Comparison of ENCODE assay signal across 12 cellular contexts in the genomic region with DNA sequence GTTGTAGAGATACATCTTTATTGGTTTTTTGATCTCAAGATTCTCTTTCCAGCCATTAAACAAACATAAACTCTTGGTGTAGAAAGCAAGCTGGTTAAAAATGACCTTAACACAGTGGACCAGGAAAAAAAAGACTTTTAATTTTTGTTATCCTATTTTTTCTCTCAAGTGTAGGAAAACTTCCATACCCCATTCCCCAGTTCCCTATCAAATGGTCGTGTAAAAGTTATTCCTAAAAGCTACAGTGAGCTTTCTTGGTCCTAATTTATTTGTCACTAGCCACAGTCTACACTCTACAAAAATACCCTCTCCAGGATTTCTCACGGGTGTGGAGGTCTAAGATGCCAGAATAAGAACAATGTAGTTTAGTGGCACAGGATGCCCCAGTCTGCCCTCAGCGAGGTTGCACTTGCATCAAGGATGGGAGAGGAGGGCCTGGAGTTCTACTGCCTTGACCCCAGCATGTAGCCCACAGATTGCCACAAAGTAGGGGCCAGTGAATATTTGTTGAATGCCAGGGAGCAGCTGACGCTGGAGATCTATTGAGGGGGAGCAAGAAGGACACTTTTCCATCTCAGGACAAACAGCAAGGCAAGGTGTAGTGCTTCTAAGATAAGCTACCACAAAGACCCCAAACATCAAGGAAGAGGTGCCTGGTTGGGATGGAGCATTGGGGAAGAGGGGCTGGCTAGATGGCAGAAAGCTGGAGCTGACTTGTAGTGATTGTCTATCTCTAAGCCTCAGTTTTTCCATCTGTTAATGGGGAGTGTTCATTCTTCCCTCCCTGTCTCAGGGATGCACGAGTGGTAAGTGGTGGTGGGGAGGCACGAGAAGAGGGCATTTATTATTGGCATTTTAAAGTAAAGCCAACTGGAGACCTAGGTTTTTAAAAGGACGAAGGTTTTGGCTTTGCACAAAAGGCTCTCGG. TPM values are rescaled to one million over a fixed set of nuclear protein-coding genes. Genes with fewer than 3 reads are reported as not detected.
DNase-seq lines count a peak whose midpoint lies in the region; ATAC-seq and TF ChIP-seq lines count a peak whose summit lies in the region.
"Had no signal": no experiment of that assay in that cellular context is flagged by ENCODE, and none has a peak within 500 bp of the region (broad histone marks: within the 10 kb centered on the region; RNA-seq: fewer than 3 reads in every experiment).

No MANE protein-coding gene starts in this region.

- no peak for TF ChIP-seq CTCF in liver (IDR thresholded peaks at IDR 0.05; ENCODE audit: low read depth, low read length, missing input control)
- TF ChIP-seq CTCF in stomach (IDR thresholded peaks at IDR 0.05), result no peak

- H3K9me3 Mint-ChIP-seq in activated naive CD4-positive, alpha-beta T cell treated with anti-CD3 and anti-CD28 coated beads, Interleukin-2, amount 10 ng/mL, durations not matched to agents 7 days and 5 days, result no peaks in the 10 kb centered on the region
- no peaks in the 10 kb centered on the region for H3K9me3 Mint-ChIP-seq in activated T-helper 2 cell treated with anti-CD3 and anti-CD28 coated beads, Interferon-gamma antibody, Interleukin-2, Interleukin-4, amounts not matched to agents 10 μg/mL and 5 μg/mL and 100 μg/mL, durations not matched to agents 14 hours and 24 hours and 36 hours

- H3K9me3 ChIP-seq in liver (ENCODE audit: control insufficient read depth in 4 of 4, low read length in 3 of 4) (no peaks in the 10 kb centered on the region), stomach (no peaks in the 10 kb centered on the region)
- H3K9me3 ChIP-seq: ovary had no signal

- H3K36me3 ChIP-seq in liver (ENCODE audit: control insufficient read depth in 4 of 4, insufficient read depth in 3 of 4, low read depth in 1 of 4, low read length in 3 of 4) (peaks cover 0 to 5% (median 1%) of the 10 kb centered on the region in 4 donors), stomach (no peaks in the 10 kb centered on the region)
- H3K36me3 ChIP-seq: ovary had no signal

- CTCF ChIA-PET in activated naive CD4-positive, alpha-beta T cell treated with anti-CD3 and anti-CD28 coated beads, Interleukin-2, amount 10 ng/mL, durations not matched to agents 7 days and 5 days (lab: Charles Lee), result interaction anchor here (1.3 to 2.1 kb wide), 3 partner anchors 74 to 84 kb away, joined by 3 to 6 read pairs (median 4); no protein-coding TSS in a partner anchor

- ATAC-seq in HG02763 (IDR thresholded peaks at IDR 0.05; ENCODE audit: unreplicated experiment) (no peak), sciatic nerve (no peak)

- intact Hi-C loops in activated T-helper 2 cell treated with anti-CD3 and anti-CD28 coated beads, Interferon-gamma antibody, Interleukin-2, Interleukin-4, amounts not matched to agents 10 μg/mL and 5 μg/mL and 100 μg/mL, durations not matched to agents 14 hours and 24 hours and 36 hours (cut with micrococcal nuclease), result loop anchor here (5.0 kb wide), 2 partner anchors 53 to 57 kb away; a partner anchor contains a TSS
- intact Hi-C loops in stomach (cut with DNase I; ENCODE audit: low total_unique reads), result loop anchor here (5.0 kb wide), 1 partner anchor 83 kb away; no protein-coding TSS in a partner anchor
- intact Hi-C loops in sciatic nerve (cut with DNase I), result loop anchor here (5.0 kb wide), 1 partner anchor 83 kb away; no protein-coding TSS in a partner anchor

- DNase-seq in activated naive CD4-positive, alpha-beta T cell treated with anti-CD3 and anti-CD28 coated beads, Interleukin-2, amount 10 ng/mL, durations not matched to agents 7 days and 5 days, result no peak
- no peak for DNase-seq in activated naive CD4-positive, alpha-beta T cell treated with anti-CD3 and anti-CD28 coated beads, Interleukin-2, amount 50 U/mL, for 16 hours
- no peak for DNase-seq in activated T-helper 2 cell treated with anti-CD3 and anti-CD28 coated beads, Interferon-gamma antibody, Interleukin-2, Interleukin-4, amounts not matched to agents 10 μg/mL and 5 μg/mL and 100 μg/mL, durations not matched to agents 14 hours and 24 hours and 36 hours (ENCODE audit: low spot score)
- DNase-seq in stomach (no peak), sciatic nerve (ENCODE audit: low spot score) (no peak), cerebellar cortex (ENCODE audit: low spot score) (no peak)
- DNase-seq: activated T-cell treated with anti-CD3 and anti-CD28 coated beads for 4 hours, AML-193, cortex of kidney had no signal

- H3K4me1 ChIP-seq in liver (ENCODE audit: control insufficient read depth in 4 of 4, insufficient read depth in 4 of 4, low read length in 3 of 4), result peaks cover 5 to 32% (median 21%) of the 10 kb centered on the region in 4 donors
- H3K4me1 ChIP-seq in stomach, result peaks cover 10 to 53% (median 38%) of the 10 kb centered on the region in 4 donors

- H3K27ac ChIP-seq in liver (ENCODE audit: low read depth in 1 of 2, low read length in 2 of 2) (peak overlapping the region; percentile 86 to 90), stomach (no peak overlapping the region)
- H3K27ac ChIP-seq: ovary had no signal

- H3K36me3 Mint-ChIP-seq in activated naive CD4-positive, alpha-beta T cell treated with anti-CD3 and anti-CD28 coated beads, Interleukin-2, amount 10 ng/mL, durations not matched to agents 7 days and 5 days, result no peaks in the 10 kb centered on the region
- H3K36me3 Mint-ChIP-seq in activated T-helper 2 cell treated with anti-CD3 and anti-CD28 coated beads, Interferon-gamma antibody, Interleukin-2, Interleukin-4, amounts not matched to agents 10 μg/mL and 5 μg/mL and 100 μg/mL, durations not matched to agents 14 hours and 24 hours and 36 hours (ENCODE audit: low read depth), result no peaks in the 10 kb centered on the region

- peak overlapping the region; percentile 69 to 80 for H3K9ac ChIP-seq in liver (ENCODE audit: low read depth in 1 of 2, low read length in 2 of 2)

- 49% methylated on average over 8 of the region's 8 CpGs for WGBS in liver
- WGBS in stomach, 5 donors, result 36 to 56% (median 46%) methylated on average over 8 of the region's 8 CpGs

- no peaks in the 10 kb centered on the region for H3K27me3 ChIP-seq in liver (ENCODE audit: control insufficient read depth in 4 of 4, insufficient read depth in 4 of 4, low read length in 3 of 4)
- peaks cover 0 to 62% (median 27%) of the 10 kb centered on the region in 3 donors for H3K27me3 ChIP-seq in stomach
- H3K27me3 ChIP-seq: ovary had no signal

- no peak for TF ChIP-seq POLR2A in stomach (IDR thresholded peaks at IDR 0.05)

- peaks cover 6% of the 10 kb centered on the region for H3K4me1 Mint-ChIP-seq in activated naive CD4-positive, alpha-beta T cell treated with anti-CD3 and anti-CD28 coated beads, Interleukin-2, amount 10 ng/mL, durations not matched to agents 7 days and 5 days
- peaks cover 6% of the 10 kb centered on the region for H3K4me1 Mint-ChIP-seq in activated T-helper 2 cell treated with anti-CD3 and anti-CD28 coated beads, Interferon-gamma antibody, Interleukin-2, Interleukin-4, amounts not matched to agents 10 μg/mL and 5 μg/mL and 100 μg/mL, durations not matched to agents 14 hours and 24 hours and 36 hours (ENCODE audit: low read depth)

- H3K4me3 Mint-ChIP-seq in activated naive CD4-positive, alpha-beta T cell treated with anti-CD3 and anti-CD28 coated beads, Interleukin-2, amount 10 ng/mL, durations not matched to agents 7 days and 5 days, result peak overlapping the region; percentile 34
- peak overlapping the region; percentile 34 for H3K4me3 Mint-ChIP-seq in activated T-helper 2 cell treated with anti-CD3 and anti-CD28 coated beads, Interferon-gamma antibody, Interleukin-2, Interleukin-4, amounts not matched to agents 10 μg/mL and 5 μg/mL and 100 μg/mL, durations not matched to agents 14 hours and 24 hours and 36 hours (ENCODE audit: low read depth)

- H3K27ac Mint-ChIP-seq in activated naive CD4-positive, alpha-beta T cell treated with anti-CD3 and anti-CD28 coated beads, Interleukin-2, amount 10 ng/mL, durations not matched to agents 7 days and 5 days, result peak overlapping the region; percentile 58
- no peak overlapping the region for H3K27ac Mint-ChIP-seq in activated T-helper 2 cell treated with anti-CD3 and anti-CD28 coated beads, Interferon-gamma antibody, Interleukin-2, Interleukin-4, amounts not matched to agents 10 μg/mL and 5 μg/mL and 100 μg/mL, durations not matched to agents 14 hours and 24 hours and 36 hours

- TF ChIP-seq EP300 in stomach (IDR thresholded peaks at IDR 0.05), result no peak

- TF ChIP-seq RAD21 in liver (IDR thresholded peaks at IDR 0.05), result no peak

- H3K4me3 ChIP-seq in liver (ENCODE audit: low read depth in 1 of 3, low read length in 3 of 3), result peak overlapping the region; percentile 49 to 60 (median 52)
- peak overlapping the region; percentile 64 to 78 (median 68) for H3K4me3 ChIP-seq in stomach

- peaks cover 94% of the 10 kb centered on the region for H3K27me3 Mint-ChIP-seq in activated naive CD4-positive, alpha-beta T cell treated with anti-CD3 and anti-CD28 coated beads, Interleukin-2, amount 10 ng/mL, durations not matched to agents 7 days and 5 days
- H3K27me3 Mint-ChIP-seq in activated T-helper 2 cell treated with anti-CD3 and anti-CD28 coated beads, Interferon-gamma antibody, Interleukin-2, Interleukin-4, amounts not matched to agents 10 μg/mL and 5 μg/mL and 100 μg/mL, durations not matched to agents 14 hours and 24 hours and 36 hours (ENCODE audit: low read depth), result peaks cover 69% of the 10 kb centered on the region

TF ChIP-seq in liver, 16 proteins besides CTCF, POLR2A, EP300 and RAD21 (continues in another document):
- TF ChIP-seq YY1 (IDR thresholded peaks at IDR 0.05), result no peak
- TF ChIP-seq JUND (IDR thresholded peaks at IDR 0.05), result no peak

RNA-seq across cellular contexts. Expression of a gene that starts 1.8 kb away (rescaled TPM):
- 0.50 and 0.57 TPM in 2 replicates for total RNA-seq in activated T-helper 2 cell treated with anti-CD3 and anti-CD28 coated beads, Interferon-gamma antibody, Interleukin-2, Interleukin-4, amounts not matched to agents 10 μg/mL and 5 μg/mL and 100 μg/mL, durations not matched to agents 14 hours and 24 hours and 36 hours
- total RNA-seq in liver (1 to 10 TPM; 1.8 to 6.6 TPM), stomach (10 to 100 TPM in 1 of 5 donors, 1 to 10 TPM in 3, not detected in 1; 4.5 to 39.4 (median 5.8) TPM), sciatic nerve (2.5 TPM)
- polyA plus RNA-seq in liver (1 to 10 TPM; 2.4 to 2.6 TPM), stomach (1 to 10 TPM in 2 of 3 donors, under 1 TPM in 1; 0.61 to 4.4 (median 1.7) TPM)

RNA-seq across cellular contexts. Expression of a gene that starts 16.6 kb away (rescaled TPM):
- 22.8 and 26.2 TPM in 2 replicates for total RNA-seq in activated T-helper 2 cell treated with anti-CD3 and anti-CD28 coated beads, Interferon-gamma antibody, Interleukin-2, Interleukin-4, amounts not matched to agents 10 μg/mL and 5 μg/mL and 100 μg/mL, durations not matched to agents 14 hours and 24 hours and 36 hours
- total RNA-seq in liver (10 to 100 TPM in 1 of 2 donors, 1 to 10 TPM in 1; 9.3 to 11.2 TPM), stomach (10 to 100 TPM in 3 of 5 donors, 1 to 10 TPM in 2; 4.3 to 42.0 (median 10.5) TPM), sciatic nerve (21.6 TPM)
- polyA plus RNA-seq in liver (1 to 10 TPM; 4.5 to 5.0 TPM), stomach (10 to 100 TPM; 10.3 to 18.5 (median 11.0) TPM)

RNA-seq across cellular contexts. Expression of a gene that starts 55.1 kb away (rescaled TPM):
- 43.3 and 47.8 TPM in 2 replicates for total RNA-seq in activated T-helper 2 cell treated with anti-CD3 and anti-CD28 coated beads, Interferon-gamma antibody, Interleukin-2, Interleukin-4, amounts not matched to agents 10 μg/mL and 5 μg/mL and 100 μg/mL, durations not matched to agents 14 hours and 24 hours and 36 hours
- total RNA-seq in liver (100 to 1,000 TPM in 1 of 2 donors, under 1 TPM in 1; 0.37 to 294 TPM), stomach (10 to 100 TPM in 1 of 5 donors, 1 to 10 TPM in 3, not detected in 1; 2.0 to 16.1 (median 7.0) TPM), sciatic nerve (12.3 TPM)
- polyA plus RNA-seq in liver (100 to 1,000 TPM in 1 of 2 donors, 10 to 100 TPM in 1; 84.3 to 257 TPM), stomach (1 to 10 TPM in 1 of 3 donors, under 1 TPM in 2; 0.75 to 9.1 (median 0.76) TPM)

Comparison
In these comparisons a context has a peak if more than half of its experiments do, and no peak if none do; other contexts are left out.
1. H3K27ac ChIP-seq: peak in liver (2 of 2); none in stomach (0 of 5).